ENCODE assay signal across 1 cellular context in genomic region chr17:37567137-37567927, GRCh38.
TF ChIP-seq lines count a peak whose summit lies in the region.

No MANE protein-coding gene starts in this region.

TF ChIP-seq in K562, 482 proteins besides CTCF, POLR2A, EP300 and RAD21 (continued from another document):
- no peak for TF ChIP-seq ZMIZ1 (IDR thresholded peaks at IDR 0.05; ENCODE audit: low read depth in 2 of 2, low read length in 2 of 2)
- peak; percentile 18; the same call in 1 of the 2 replicates for TF ChIP-seq ATF3 (IDR thresholded peaks at IDR 0.05)
- no peak for TF ChIP-seq ATF3 (CRISPR knock-in tag; conservative IDR thresholded peaks at IDR 0.05)
